Comparison of ENCODE assay signal across 19 cellular contexts in genomic region chr15:68518785-68519430, GRCh38. TPM values are rescaled to one million over a fixed set of nuclear protein-coding genes. Genes with fewer than 3 reads are reported as not detected.
DNase-seq lines count a peak whose midpoint lies in the region; ATAC-seq, FAIRE-seq and TF ChIP-seq lines count a peak whose summit lies in the region.
"Had no signal": no experiment of that assay in that cellular context is flagged by ENCODE, and none has a peak within 500 bp of the region (broad histone marks: within the 10 kb centered on the region; RNA-seq: fewer than 3 reads in every experiment).

No MANE protein-coding gene starts in this region.

- H3K18ac ChIP-seq in H1 (ENCODE audit: extremely low read depth, low read length) = no peak overlapping the region

- ATAC-seq in stimulated activated naive B cell treated with anti-CD40 and anti-IgM and Interleukin-4, amounts not matched to agents 10 μg/mL and 1 μg/mL and 100 μg/mL, for 72 hours (replicated peaks) = peak; percentile 39 to 46
- no peak for ATAC-seq in HG03175 (IDR thresholded peaks at IDR 0.05; ENCODE audit: unreplicated experiment)
- ATAC-seq: activated CD4-positive, alpha-beta T cell treated with anti-CD3 and anti-CD28 coated beads for 36 hours; activated naive CD8-positive, alpha-beta T cell treated with anti-CD3 and anti-CD28 coated beads, Interleukin-2, amount 50 U/mL, for 24 hours; left lobe of liver; Panc1; psoas muscle had no signal

- BruUV-seq in A673 (replicated peaks; lab: Mats Ljungman, UMichigan) = no TSS peak

- H3K9me3 ChIP-seq in H1 (ENCODE audit: insufficient read depth in 2 of 2, low read depth in 1 of 2, low read length in 1 of 2) = no peaks in the 10 kb centered on the region
- no peaks in the 10 kb centered on the region for H3K9me3 ChIP-seq in A673 (ENCODE audit: low read depth, low read length, poor library complexity, severe bottlenecking)
- H3K9me3 ChIP-seq: psoas muscle had no signal

- H2AK5ac ChIP-seq in H1 (ENCODE audit: low read depth, low read length) = no peak overlapping the region

- no peaks in the 10 kb centered on the region for H3K27me3 ChIP-seq in H1 (replicated peaks in 1 of 4; ENCODE audit: control insufficient read depth in 3 of 4, extremely low read depth in 1 of 4, insufficient read depth in 3 of 4, low read length in 3 of 4)
- no peaks in the 10 kb centered on the region for H3K27me3 ChIP-seq in A673 (replicated peaks; ENCODE audit: insufficient read depth, low read depth, low read length, poor library complexity)
- H3K27me3 ChIP-seq: cardiac muscle cell had no signal

- FAIRE-seq in H1 (lab: Jason Lieb, UNC) = no peak

- no peak overlapping the region for H2AFZ ChIP-seq in H1 (ENCODE audit: low read length)

- H4K20me1 ChIP-seq in H1 (replicated peaks in 1 of 2; ENCODE audit: control insufficient read depth in 1 of 2, insufficient read depth in 2 of 2, low read length in 2 of 2) = no peaks in the 10 kb centered on the region

- H3K9ac ChIP-seq in H1 (replicated peaks in 1 of 4; ENCODE audit: extremely low read depth in 1 of 4, low read depth in 3 of 4, low read length in 3 of 4) = no peak overlapping the region

- POLR2A ChIA-PET in H1 (lab: Charles Lee; ENCODE audit: partially characterized antibody) = no interaction called here
- POLR2A ChIA-PET in A673 (lab: Charles Lee; ENCODE audit: low non-redundant PET) = no interaction called here

- CTCF ChIA-PET in H1 (lab: Charles Lee; ENCODE audit: partially characterized antibody) = interaction anchor here (2.0 kb wide), 1 partner anchor 20 kb away, joined by 4 read pairs; no protein-coding TSS in a partner anchor
- CTCF ChIA-PET in A673 (lab: Charles Lee) = no interaction called here

- no peak overlapping the region for H2BK12ac ChIP-seq in H1 (ENCODE audit: low read depth, low read length)

- TF ChIP-seq EP300 in H1 (IDR thresholded peaks at IDR 0.05; ENCODE audit: borderline replicate concordance in 1 of 2, low read depth in 2 of 2, low read length in 2 of 2) = no peak

- WGBS in H1 (ENCODE audit: extremely low coverage in 1 of 2, insufficient coverage in 1 of 2, insufficient read length in 1 of 2, insufficient replicate concordance in 2 of 2, low coverage in 1 of 2, low lambda C conversion rate in 2 of 2, missing lambda C conversion rate in 1 of 2), 2 experiments = 92% methylated on average over 6 of the region's 6 CpGs; no CpG with 5 or more reads in 1 of the 2 experiments

- peaks cover 0 to 1% of the 10 kb centered on the region in 2 donors for H3K9me3 Mint-ChIP-seq in stimulated activated naive B cell treated with anti-CD40 and anti-IgM and Interleukin-4, amounts not matched to agents 10 μg/mL and 1 μg/mL and 100 μg/mL, for 72 hours
- H3K9me3 Mint-ChIP-seq: activated naive CD8-positive, alpha-beta T cell treated with anti-CD3 and anti-CD28 coated beads, Interleukin-2, amount 50 U/mL, for 24 hours; activated T-helper 2 cell treated with anti-CD3 and anti-CD28 coated beads, Interferon-gamma antibody, Interleukin-2, Interleukin-4, amounts not matched to agents 10 μg/mL and 5 μg/mL and 100 μg/mL, durations not matched to agents 14 hours and 24 hours and 36 hours; neural crest cell had no signal

- peaks cover 0 to 15% of the 10 kb centered on the region in 2 donors for H3K27me3 Mint-ChIP-seq in stimulated activated naive B cell treated with anti-CD40 and anti-IgM and Interleukin-4, amounts not matched to agents 10 μg/mL and 1 μg/mL and 100 μg/mL, for 72 hours

- H3K4me3 Mint-ChIP-seq in stimulated activated naive B cell treated with anti-CD40 and anti-IgM and Interleukin-4, amounts not matched to agents 10 μg/mL and 1 μg/mL and 100 μg/mL, for 72 hours = no peak overlapping the region
- H3K4me3 Mint-ChIP-seq: activated CD4-positive, alpha-beta T cell treated with anti-CD3 and anti-CD28 coated beads for 36 hours; activated naive CD8-positive, alpha-beta T cell treated with anti-CD3 and anti-CD28 coated beads, Interleukin-2, amount 50 U/mL, for 24 hours; neural crest cell had no signal

- H3K79me1 ChIP-seq in H1 (ENCODE audit: low read depth, low read length) = no peaks in the 10 kb centered on the region

- TF ChIP-seq RAD21 in H1 (IDR thresholded peaks at IDR 0.05 in 1 of 2, conservative IDR thresholded peaks at IDR 0.05 in 1 of 2; ENCODE audit: low read depth in 2 of 2, low read length in 2 of 2) = no peak

- H3K56ac ChIP-seq in H1 (replicated peaks; ENCODE audit: insufficient read length, low read depth, low read length) = no peak overlapping the region

- TF ChIP-seq POLR2A in H1 (IDR thresholded peaks at IDR 0.05; ENCODE audit: control extremely low read depth in 1 of 2, low read depth in 2 of 2, low read length in 2 of 2) = no peak

- H3K14ac ChIP-seq in H1 (ENCODE audit: insufficient read length) = no peak overlapping the region

- no peaks in the 10 kb centered on the region for H3K36me3 Mint-ChIP-seq in stimulated activated naive B cell treated with anti-CD40 and anti-IgM and Interleukin-4, amounts not matched to agents 10 μg/mL and 1 μg/mL and 100 μg/mL, for 72 hours

- peak overlapping the region; percentile 43; the same call in 1 of the 2 replicates for H4K8ac ChIP-seq in H1 (ENCODE audit: extremely low read depth, insufficient read depth, low read length)

- H3K4ac ChIP-seq in H1 (replicated peaks; ENCODE audit: insufficient read length, low read depth, low read length) = no peak overlapping the region

- no peaks in the 10 kb centered on the region for H3K23me2 ChIP-seq in H1 (ENCODE audit: low read depth, low read length)

- DNase-seq in HPDE6-E6E7 (ENCODE audit: extremely low spot score) (peak; percentile 12), RPMI8226 (peak; percentile 60), H1 (ENCODE audit: low read depth in 1 of 2, low spot score in 2 of 2) (no peak), A673 (ENCODE audit: low spot score) (no peak), COLO829 (ENCODE audit: low spot score) (no peak)
- DNase-seq in stimulated activated naive B cell treated with anti-CD40 and anti-IgM and Interleukin-4, amounts not matched to agents 10 μg/mL and 1 μg/mL and 100 μg/mL, for 72 hours = no peak
- DNase-seq: activated CD4-positive, alpha-beta T cell treated with anti-CD3 and anti-CD28 coated beads for 36 hours; activated naive CD8-positive, alpha-beta T cell treated with anti-CD3 and anti-CD28 coated beads, Interleukin-2, amount 50 U/mL, for 24 hours; NCI-H146; psoas muscle; stimulated activated CD4-positive, alpha-beta T cell treated with anti-CD3 and anti-CD28 coated beads, Interleukin-4, amount 100 ng/mL, for 24 hours had no signal

- H4K5ac ChIP-seq in H1 (ENCODE audit: insufficient read length, low read depth, low read length) = no peak overlapping the region

- no peak overlapping the region for H2BK5ac ChIP-seq in H1 (ENCODE audit: low read depth, low read length)

- H3K4me1 Mint-ChIP-seq in stimulated activated naive B cell treated with anti-CD40 and anti-IgM and Interleukin-4, amounts not matched to agents 10 μg/mL and 1 μg/mL and 100 μg/mL, for 72 hours = no peaks in the 10 kb centered on the region
- H3K4me1 Mint-ChIP-seq: activated CD4-positive, alpha-beta T cell treated with anti-CD3 and anti-CD28 coated beads for 36 hours; activated naive CD8-positive, alpha-beta T cell treated with anti-CD3 and anti-CD28 coated beads, Interleukin-2, amount 50 U/mL, for 24 hours had no signal

- H2BK120ac ChIP-seq in H1 (replicated peaks; ENCODE audit: low read depth, low read length) = no peak overlapping the region

- no peak overlapping the region for H2BK15ac ChIP-seq in H1 (ENCODE audit: low read length)

- no peak overlapping the region for H4K91ac ChIP-seq in H1 (replicated peaks; ENCODE audit: insufficient read length, low read length)

- no peak overlapping the region for H2BK20ac ChIP-seq in H1 (ENCODE audit: low read length)

- H3K27ac Mint-ChIP-seq in stimulated activated naive B cell treated with anti-CD40 and anti-IgM and Interleukin-4, amounts not matched to agents 10 μg/mL and 1 μg/mL and 100 μg/mL, for 72 hours = no peak overlapping the region
- H3K27ac Mint-ChIP-seq: activated CD4-positive, alpha-beta T cell treated with anti-CD3 and anti-CD28 coated beads for 36 hours; activated naive CD8-positive, alpha-beta T cell treated with anti-CD3 and anti-CD28 coated beads, Interleukin-2, amount 50 U/mL, for 24 hours; activated T-helper 2 cell treated with anti-CD3 and anti-CD28 coated beads, Interferon-gamma antibody, Interleukin-2, Interleukin-4, amounts not matched to agents 10 μg/mL and 5 μg/mL and 100 μg/mL, durations not matched to agents 14 hours and 24 hours and 36 hours had no signal

- TF ChIP-seq CTCF in H1 (IDR thresholded peaks at IDR 0.05; ENCODE audit: control extremely low read depth in 1 of 3, insufficient read depth in 1 of 3, low read depth in 1 of 3, low read length in 3 of 3) (no peak), A673 (conservative IDR thresholded peaks at IDR 0.05; ENCODE audit: low read depth, low read length) (no peak)

- H3K27ac ChIP-seq in H1 (ENCODE audit: low read depth, low read length) = no peak overlapping the region
- H3K27ac ChIP-seq in A673 (ENCODE audit: low read depth, low read length, poor library complexity, severe bottlenecking) = no peak overlapping the region
- H3K27ac ChIP-seq: cardiac muscle cell, psoas muscle had no signal

- H3K4me2 ChIP-seq in H1 (ENCODE audit: insufficient read depth in 1 of 2, low read depth in 2 of 2, low read length in 2 of 2) = no peak overlapping the region

- no peak overlapping the region for H3K23ac ChIP-seq in H1 (ENCODE audit: insufficient read length)

- intact Hi-C loops in A673 (cut with micrococcal nuclease; ENCODE audit: unreplicated experiment) = no loop called here

- H3K4me3 ChIP-seq in H1 (ENCODE audit: extremely low read depth in 1 of 4, insufficient read depth in 2 of 4, low read depth in 3 of 4, low read length in 4 of 4) = no peak overlapping the region
- H3K4me3 ChIP-seq in A673 (ENCODE audit: low read depth, low read length, poor library complexity, severe bottlenecking) = no peak overlapping the region
- H3K4me3 ChIP-seq: cardiac muscle cell, psoas muscle, SK-N-MC, skin epidermis had no signal

- H3K36me3 ChIP-seq in H1 (ENCODE audit: control insufficient read depth in 2 of 4, insufficient read depth in 4 of 4, low read length in 3 of 4) (no peaks in the 10 kb centered on the region), A673 (ENCODE audit: insufficient read depth, low read length, poor library complexity, severe bottlenecking) (no peaks in the 10 kb centered on the region)
- H3K36me3 ChIP-seq: cardiac muscle cell had no signal

- H3K4me1 ChIP-seq in H1 (replicated peaks in 1 of 4; ENCODE audit: control insufficient read depth in 3 of 4, insufficient read depth in 4 of 4, low read length in 3 of 4) = peaks cover 8 to 12% (median 9%) of the 10 kb centered on the region in 4 experiments; a peak in 6 of 7 replicates
- H3K4me1 ChIP-seq in A673 (ENCODE audit: insufficient read depth, low read length, poor library complexity, severe bottlenecking) = no peaks in the 10 kb centered on the region
- H3K4me1 ChIP-seq: psoas muscle had no signal

- no peaks in the 10 kb centered on the region for H3K79me2 ChIP-seq in H1 (ENCODE audit: control insufficient read depth in 1 of 2, insufficient read depth in 2 of 2, low read length in 2 of 2)

RNA-seq across cellular contexts. Expression of gene CORO2B, which starts 59.9 kb away (rescaled TPM):
- total RNA-seq in H1 (2021; fragmentation: NEBNext Ultra II Directional; extraction: Animal tissue kit (Norgen Biotek cat#: 25700)) = 3.4 and 4.7 TPM in 2 replicates
- 6.1 and 6.7 TPM in 2 replicates for polyA plus RNA-seq in H1 (2011; rRNA removed)
- 3.5 TPM for polyA plus RNA-seq in H1 (2011; cell fraction: cytosol; rRNA removed)
- polyA plus RNA-seq in H1 (2011; cell fraction: nucleus; rRNA removed) = 5.4 TPM
- 3.8 to 5.5 TPM (median 4.8 TPM) in 4 replicates for polyA plus RNA-seq in H1 (2012, experiment 1 of 2)
- 3.7 TPM for polyA plus RNA-seq in H1 (2012, experiment 2 of 2)
- 2.4 TPM for polyA plus RNA-seq in H1 (2013, experiment 1 of 2)
- 2.2 TPM for polyA plus RNA-seq in H1 (2013, experiment 2 of 2)
- polyA minus RNA-seq in H1 (2011; rRNA and poly(A)+ RNA removed) = 4.0 TPM in 2 replicates
- 2.9 TPM for polyA minus RNA-seq in H1 (2011; cell fraction: cytosol; rRNA and poly(A)+ RNA removed)
- 2.2 TPM for polyA minus RNA-seq in H1 (2011; cell fraction: nucleus; rRNA and poly(A)+ RNA removed)
- 3.8 and 4.4 TPM in 2 replicates for total RNA-seq in A673 (2021)

Comparison
In these comparisons a context has a peak if more than half of its experiments do, and no peak if none do; other contexts are left out.
1. DNase-seq: peak in HPDE6-E6E7 (single experiment) and RPMI8226 (single experiment); none in H1 (0 of 2), stimulated activated naive B cell treated with anti-CD40 and anti-IgM and Interleukin-4, amounts not matched to agents 10 μg/mL and 1 μg/mL and 100 μg/mL, for 72 hours (single experiment), A673 (single experiment) and COLO829 (single experiment).